2 cellular contexts compared by ENCODE assay signal in genomic region chr13:98487016-98487415, GRCh38.
TF ChIP-seq lines count a peak whose summit lies in the region.

No MANE protein-coding gene starts in this region.

TF ChIP-seq in WTC11, 78 proteins besides CTCF, POLR2A, EP300 and RAD21 (continued from another document):
- TF ChIP-seq E2F5 (CRISPR knock-in tag; IDR thresholded peaks at IDR 0.05) (no peak), CBFB (CRISPR knock-in tag; IDR thresholded peaks at IDR 0.05; ENCODE audit: low read depth) (no peak), ESRRA (CRISPR knock-in tag; IDR thresholded peaks at IDR 0.05; ENCODE audit: borderline replicate concordance) (no peak), ZNF416 (CRISPR knock-in tag; IDR thresholded peaks at IDR 0.05) (no peak), JAZF1 (CRISPR knock-in tag; IDR thresholded peaks at IDR 0.05) (no peak), FOXJ3 (CRISPR knock-in tag; IDR thresholded peaks at IDR 0.05; ENCODE audit: borderline replicate concordance) (no peak), NR1H2 (CRISPR knock-in tag; IDR thresholded peaks at IDR 0.05) (no peak), NR2C2 (CRISPR knock-in tag; IDR thresholded peaks at IDR 0.05) (no peak)
- TF ChIP-seq, protein P1, sequence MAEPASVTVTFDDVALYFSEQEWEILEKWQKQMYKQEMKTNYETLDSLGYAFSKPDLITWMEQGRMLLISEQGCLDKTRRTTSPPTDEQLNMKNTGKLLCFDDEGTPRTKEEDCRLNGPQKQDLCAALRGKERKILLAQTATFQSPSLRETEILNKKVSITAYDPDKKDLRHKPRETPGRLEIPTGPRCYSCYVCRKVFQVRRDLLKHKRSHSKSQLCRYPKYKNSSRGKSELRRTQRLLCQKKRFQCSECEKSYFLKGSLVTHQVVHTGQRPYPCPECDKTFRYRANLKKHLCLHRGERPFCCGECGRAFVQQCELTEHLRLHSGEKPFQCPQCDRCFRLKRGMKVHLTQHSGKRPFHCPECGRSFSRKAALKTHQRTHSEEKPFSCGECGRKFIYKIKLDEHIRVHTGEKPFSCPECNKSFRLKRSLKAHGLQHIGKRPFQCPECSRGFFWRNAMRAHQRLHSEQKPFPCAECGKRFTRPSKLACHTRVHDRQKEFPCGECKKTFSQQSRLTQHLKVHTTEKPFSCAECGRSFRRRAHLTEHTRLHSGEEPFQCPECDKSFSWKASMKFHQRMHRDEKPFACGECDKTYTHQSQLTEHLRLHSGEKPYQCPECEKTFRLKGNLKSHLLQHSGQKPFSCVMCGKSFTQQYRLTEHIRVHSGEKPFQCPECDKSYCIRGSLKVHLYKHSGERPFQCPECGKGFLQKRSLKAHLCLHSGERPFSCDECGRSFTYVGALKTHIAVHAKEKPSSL (CRISPR knock-in tag; conservative IDR thresholded peaks at IDR 0.05): no peak

TF ChIP-seq in SK-N-SH treated with all-trans-retinoic acid at 6 μM for 48 hours, 23 proteins besides CTCF, POLR2A, EP300 and RAD21 (continued from another document):
- TF ChIP-seq CREB5 (CRISPR knock-in tag; IDR thresholded peaks at IDR 0.05; ENCODE audit: low read depth) (no peak), BACH2 (CRISPR knock-in tag; IDR thresholded peaks at IDR 0.05; ENCODE audit: borderline replicate concordance) (no peak), ESRRG (CRISPR knock-in tag; IDR thresholded peaks at IDR 0.05) (no peak), ARNTL (CRISPR knock-in tag; IDR thresholded peaks at IDR 0.05; ENCODE audit: borderline replicate concordance, low read depth) (no peak), TCF4 (CRISPR knock-in tag; IDR thresholded peaks at IDR 0.05; ENCODE audit: borderline replicate concordance) (no peak), SNAI2 (CRISPR knock-in tag; IDR thresholded peaks at IDR 0.05) (no peak), PPARA (CRISPR knock-in tag; IDR thresholded peaks at IDR 0.05; ENCODE audit: borderline replicate concordance) (no peak), ZNF565 (CRISPR knock-in tag; conservative IDR thresholded peaks at IDR 0.05; ENCODE audit: low read depth) (no peak), TOX (CRISPR knock-in tag; IDR thresholded peaks at IDR 0.05; ENCODE audit: borderline replicate concordance) (no peak), ZFP3 (CRISPR knock-in tag; IDR thresholded peaks at IDR 0.05) (no peak), ISL1 (CRISPR knock-in tag; IDR thresholded peaks at IDR 0.05) (no peak), CSDC2 (CRISPR knock-in tag; IDR thresholded peaks at IDR 0.05) (no peak)
